Comparison of ENCODE assay signal across 8 cellular contexts in the genomic region with DNA sequence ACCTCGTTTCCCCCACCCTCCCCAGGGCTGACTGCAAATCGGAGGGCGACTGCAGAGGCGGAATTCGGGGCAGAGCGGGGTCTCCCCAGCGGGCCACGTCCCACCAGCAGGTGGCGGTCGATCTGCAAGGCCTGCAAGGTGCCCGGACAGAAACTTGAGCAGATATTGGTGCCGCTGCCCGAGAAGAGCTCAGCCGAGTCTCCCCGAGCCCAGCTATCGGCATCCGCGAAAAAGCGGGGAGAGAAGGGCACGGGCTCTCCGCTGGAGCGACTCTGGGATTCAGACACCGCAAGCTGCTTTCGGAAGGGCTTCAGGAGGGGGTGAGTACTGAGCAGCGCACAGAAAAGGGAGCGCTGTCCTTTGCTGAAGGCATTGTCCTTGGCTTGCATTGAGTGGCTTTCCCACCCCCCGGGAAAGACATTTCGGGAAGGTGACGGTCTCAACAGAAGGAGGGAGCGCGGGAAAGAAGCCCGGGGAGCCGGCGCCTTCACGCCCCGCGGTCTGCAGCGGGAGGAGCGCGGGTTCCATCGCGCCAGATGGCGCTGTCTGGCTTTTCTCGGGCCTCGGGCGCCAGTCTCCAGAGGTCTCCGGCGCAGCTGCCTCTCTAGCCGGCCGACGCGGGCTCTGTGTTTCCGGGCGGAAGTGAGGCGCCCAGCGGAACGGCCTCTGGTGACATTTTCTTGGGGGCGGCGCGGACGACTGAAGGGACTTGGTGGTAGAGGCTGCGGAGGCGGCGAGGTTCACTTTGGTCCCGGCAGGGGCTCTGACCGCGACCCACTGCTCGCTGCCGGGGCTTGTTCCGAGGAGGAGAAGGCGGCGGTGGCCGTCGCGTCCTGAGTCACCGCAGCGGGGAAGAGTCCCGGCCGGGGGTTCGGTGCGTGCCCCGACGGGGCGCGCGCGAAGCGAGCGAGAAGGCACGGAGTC.
DNase-seq lines count a peak whose midpoint lies in the region; ATAC-seq and TF ChIP-seq lines count a peak whose summit lies in the region.

No MANE protein-coding gene starts in this region.

- H3K27me3 ChIP-seq in DOHH2 (ENCODE audit: control insufficient read depth, low read length) (no peaks in the 10 kb centered on the region), PC-9 (ENCODE audit: insufficient read depth, low read depth) (no peaks in the 10 kb centered on the region), esophagus squamous epithelium (no peaks in the 10 kb centered on the region)

- intact Hi-C loops in PC-9 (cut with micrococcal nuclease; ENCODE audit: unreplicated experiment) = loop anchor here (1.0 to 5.0 kb wide), 2 partner anchors 21 to 149 kb away; no protein-coding TSS in a partner anchor
- intact Hi-C loops in esophagus squamous epithelium (cut with DNase I) = loop anchor here (10.0 kb wide), 1 partner anchor 101 kb away; no protein-coding TSS in a partner anchor

- BruUV-seq in PC-9 (replicated peaks; lab: Mats Ljungman, UMichigan) = TSS peak; percentile 49

- H3K36me3 ChIP-seq in DOHH2 (ENCODE audit: control insufficient read depth, low read length) = peaks cover 8% of the 10 kb centered on the region; the same call in 1 of the 2 replicates
- no peaks in the 10 kb centered on the region for H3K36me3 ChIP-seq in PC-9 (ENCODE audit: low read depth)
- no peaks in the 10 kb centered on the region for H3K36me3 ChIP-seq in esophagus squamous epithelium

- peak overlapping the region; percentile 91 for H3K27ac ChIP-seq in DOHH2 (ENCODE audit: low read depth, low read length)
- H3K27ac ChIP-seq in PC-9 = peak overlapping the region; percentile 78
- H3K27ac ChIP-seq in esophagus squamous epithelium = peak overlapping the region; percentile 92 to 98 (median 96)

- peak in 2 of 4 donors; percentile 50 to 53 for TF ChIP-seq POLR2A in esophagus squamous epithelium (IDR thresholded peaks at IDR 0.05)

- TF ChIP-seq CTCF in DOHH2 (IDR thresholded peaks at IDR 0.05; ENCODE audit: low read depth, low read length, poor library complexity, severe bottlenecking) (peak; percentile 91), PC-9 (conservative IDR thresholded peaks at IDR 0.05) (peak; percentile 91), esophagus squamous epithelium (IDR thresholded peaks at IDR 0.05) (peak; percentile 79 to 89 (median 84))

- H3K9me3 ChIP-seq in DOHH2 (ENCODE audit: control insufficient read depth, insufficient read depth, low read length) (no peaks in the 10 kb centered on the region), PC-9 (ENCODE audit: insufficient read depth, low read depth) (no peaks in the 10 kb centered on the region), esophagus squamous epithelium (no peaks in the 10 kb centered on the region)

- H3K4me2 ChIP-seq in DOHH2 (ENCODE audit: low read length) (peak overlapping the region; percentile 100), PC-9 (peak overlapping the region; percentile 82)

- peak; percentile 89 for DNase-seq in KG1 (lab: John Stamatoyannopoulos, UW)
- DNase-seq in PC-9 = peak; percentile 82 to 83
- peak; percentile 96 to 97 for DNase-seq in activated T-cell treated with anti-CD3 and anti-CD28 coated beads, Interleukin-2, amount 50 U/mL, for 48 hours
- DNase-seq in esophagus squamous epithelium (lab: John Stamatoyannopoulos, UW) = peak; percentile 74
- DNase-seq in myocyte (ENCODE audit: low read depth) = peak; percentile 96
- peak; percentile 88 to 92 for DNase-seq in stimulated activated CD8-positive, alpha-beta memory T cell treated with anti-CD3 and anti-CD28 coated beads, Interleukin-7, amount 100 ng/mL, for 4 hours (ENCODE audit: low read depth in 2 of 2)

- H4K20me1 ChIP-seq in DOHH2 (ENCODE audit: control insufficient read depth, insufficient read depth, low read depth, low read length) (peaks cover 17% of the 10 kb centered on the region), PC-9 (ENCODE audit: insufficient read depth) (peaks cover 30% of the 10 kb centered on the region)

- ATAC-seq in GM21737 (IDR thresholded peaks at IDR 0.05; ENCODE audit: unreplicated experiment) = peak; percentile 80

- 0 to 2% methylated on average over 13 to 33 of the region's 90 CpGs for WGBS in esophagus squamous epithelium, 2 donors

- H3K9me2 ChIP-seq in DOHH2 (replicated peaks; ENCODE audit: control insufficient read depth, low read length) = no peaks in the 10 kb centered on the region
- no peaks in the 10 kb centered on the region for H3K9me2 ChIP-seq in PC-9 (ENCODE audit: insufficient read depth)

- H3K4me3 ChIP-seq in DOHH2 (ENCODE audit: low read length) = peak overlapping the region; percentile 99
- peak overlapping the region; percentile 98 for H3K4me3 ChIP-seq in PC-9
- peak overlapping the region; percentile 90 to 100 (median 98) for H3K4me3 ChIP-seq in esophagus squamous epithelium

- peak overlapping the region; percentile 98 for H2AFZ ChIP-seq in PC-9

- peaks cover 22% of the 10 kb centered on the region for H3K4me1 ChIP-seq in DOHH2 (ENCODE audit: control insufficient read depth, low read length)
- H3K4me1 ChIP-seq in PC-9 (replicated peaks; ENCODE audit: insufficient read depth) = peaks cover 34% of the 10 kb centered on the region
- peaks cover 11 to 47% (median 14%) of the 10 kb centered on the region in 3 donors for H3K4me1 ChIP-seq in esophagus squamous epithelium

- POLR2A ChIA-PET in PC-9 (lab: Charles Lee; ENCODE audit: unreplicated experiment) = interaction anchor here (0.5 to 1.4 kb wide), 7 partner anchors 15 to 26 kb away, joined by 3 to 11 read pairs (median 4); no protein-coding TSS in a partner anchor

- peaks cover 48% of the 10 kb centered on the region for H3K79me2 ChIP-seq in DOHH2 (ENCODE audit: control insufficient read depth, low read length)
- H3K79me2 ChIP-seq in PC-9 (ENCODE audit: low read depth) = peaks cover 48% of the 10 kb centered on the region

- CTCF ChIA-PET in PC-9 (lab: Charles Lee) = interaction anchor here (0.6 to 2.0 kb wide), 14 partner anchors 9 to 1569 kb away, joined by 3 to 15 read pairs (median 4); no protein-coding TSS in a partner anchor

- H3F3A ChIP-seq in DOHH2 (ENCODE audit: control insufficient read depth, insufficient read depth) (no peaks in the 10 kb centered on the region), PC-9 (ENCODE audit: insufficient read depth, low read depth) (peaks cover 37% of the 10 kb centered on the region)

Comparison
In these comparisons a context has a peak if more than half of its experiments do, and no peak if none do; other contexts are left out.
1. Peak in every context shown above with its lines: DNase-seq, ATAC-seq, H3K4me3 ChIP-seq and H3K27ac ChIP-seq.